9 cellular contexts compared by ENCODE assay signal in genomic region chr22:44664149-44664548, GRCh38. TPM values are rescaled to one million over a fixed set of nuclear protein-coding genes. Genes with fewer than 3 reads are reported as not detected.
DNase-seq lines count a peak whose midpoint lies in the region; ATAC-seq and TF ChIP-seq lines count a peak whose summit lies in the region.
"Had no signal": no experiment of that assay in that cellular context is flagged by ENCODE, and none has a peak within 500 bp of the region (broad histone marks: within the 10 kb centered on the region; RNA-seq: fewer than 3 reads in every experiment).

No MANE protein-coding gene starts in this region.

- no peaks in the 10 kb centered on the region for H3K36me3 Mint-ChIP-seq in activated T-helper 2 cell treated with anti-CD3 and anti-CD28 coated beads, Interferon-gamma antibody, Interleukin-2, Interleukin-4, amounts not matched to agents 10 μg/mL and 5 μg/mL and 100 μg/mL, durations not matched to agents 14 hours and 24 hours and 36 hours (ENCODE audit: low read depth)

- no peak overlapping the region for H3K4me3 Mint-ChIP-seq in activated T-helper 2 cell treated with anti-CD3 and anti-CD28 coated beads, Interferon-gamma antibody, Interleukin-2, Interleukin-4, amounts not matched to agents 10 μg/mL and 5 μg/mL and 100 μg/mL, durations not matched to agents 14 hours and 24 hours and 36 hours (ENCODE audit: low read depth)

- TF ChIP-seq CTCF in left ventricle myocardium inferior (IDR thresholded peaks at IDR 0.05; ENCODE audit: borderline replicate concordance), result no peak
- TF ChIP-seq CTCF in GM10266 (IDR thresholded peaks at IDR 0.05; ENCODE audit: control insufficient read depth, insufficient read depth, low read depth, missing control alignments), result no peak

- ATAC-seq in HG02970 (IDR thresholded peaks at IDR 0.05; ENCODE audit: low FRiP score, unreplicated experiment) (no peak), GM18867 (IDR thresholded peaks at IDR 0.05; ENCODE audit: unreplicated experiment) (no peak), GM18511 (IDR thresholded peaks at IDR 0.05; ENCODE audit: unreplicated experiment) (no peak)

- no peak overlapping the region for H3K4me3 ChIP-seq in left ventricle myocardium inferior

- H3K27me3 ChIP-seq in left ventricle myocardium inferior (ENCODE audit: low read depth), result peaks cover 26% of the 10 kb centered on the region

- H3K4me1 ChIP-seq in left ventricle myocardium inferior, result peaks cover 33% of the 10 kb centered on the region

- no peaks in the 10 kb centered on the region for H3K36me3 ChIP-seq in left ventricle myocardium inferior

- H3K4me1 Mint-ChIP-seq in activated T-helper 2 cell treated with anti-CD3 and anti-CD28 coated beads, Interferon-gamma antibody, Interleukin-2, Interleukin-4, amounts not matched to agents 10 μg/mL and 5 μg/mL and 100 μg/mL, durations not matched to agents 14 hours and 24 hours and 36 hours (ENCODE audit: low read depth), result peaks cover 40% of the 10 kb centered on the region

- intact Hi-C loops in activated T-helper 2 cell treated with anti-CD3 and anti-CD28 coated beads, Interferon-gamma antibody, Interleukin-2, Interleukin-4, amounts not matched to agents 10 μg/mL and 5 μg/mL and 100 μg/mL, durations not matched to agents 14 hours and 24 hours and 36 hours (cut with micrococcal nuclease), result no loop called here
- intact Hi-C loops in left ventricle myocardium inferior (cut with micrococcal nuclease), result no loop called here

- no peak overlapping the region for H3K27ac Mint-ChIP-seq in activated T-helper 2 cell treated with anti-CD3 and anti-CD28 coated beads, Interferon-gamma antibody, Interleukin-2, Interleukin-4, amounts not matched to agents 10 μg/mL and 5 μg/mL and 100 μg/mL, durations not matched to agents 14 hours and 24 hours and 36 hours

- DNase-seq in NCI-H69 (lab: John Stamatoyannopoulos, UW), result peak; percentile 22
- peak; percentile 52 for DNase-seq in activated T-helper 2 cell treated with anti-CD3 and anti-CD28 coated beads, Interferon-gamma antibody, Interleukin-2, Interleukin-4, amounts not matched to agents 10 μg/mL and 5 μg/mL and 100 μg/mL, durations not matched to agents 14 hours and 24 hours and 36 hours (ENCODE audit: low spot score)
- peak; percentile 69 for DNase-seq in left ventricle myocardium inferior
- DNase-seq in stimulated activated CD4-positive, alpha-beta T cell treated with anti-CD3 and anti-CD28 coated beads, Interleukin-2, amount 100 ng/mL, for 24 hours, result peak; percentile 41 to 48
- no peak for DNase-seq in GM10266 (ENCODE audit: extremely low spot score)

- H3K9me3 ChIP-seq in left ventricle myocardium inferior (replicated peaks), result no peaks in the 10 kb centered on the region

- H3K9me3 Mint-ChIP-seq in activated T-helper 2 cell treated with anti-CD3 and anti-CD28 coated beads, Interferon-gamma antibody, Interleukin-2, Interleukin-4, amounts not matched to agents 10 μg/mL and 5 μg/mL and 100 μg/mL, durations not matched to agents 14 hours and 24 hours and 36 hours, result no peaks in the 10 kb centered on the region

- peak overlapping the region; percentile 48 for H3K27ac ChIP-seq in left ventricle myocardium inferior (replicated peaks)
- H3K27ac ChIP-seq: KMS-11 had no signal

- no peaks in the 10 kb centered on the region for H3K27me3 Mint-ChIP-seq in activated T-helper 2 cell treated with anti-CD3 and anti-CD28 coated beads, Interferon-gamma antibody, Interleukin-2, Interleukin-4, amounts not matched to agents 10 μg/mL and 5 μg/mL and 100 μg/mL, durations not matched to agents 14 hours and 24 hours and 36 hours (ENCODE audit: low read depth)

RNA-seq across cellular contexts. Expression of gene PRR5, which starts 37.9 kb away (rescaled TPM):
- total RNA-seq in activated T-helper 2 cell treated with anti-CD3 and anti-CD28 coated beads, Interferon-gamma antibody, Interleukin-2, Interleukin-4, amounts not matched to agents 10 μg/mL and 5 μg/mL and 100 μg/mL, durations not matched to agents 14 hours and 24 hours and 36 hours, result 19.8 TPM in 2 replicates
- 2.9 TPM for total RNA-seq in left ventricle myocardium inferior
